16 cellular contexts compared by ENCODE assay signal in the genomic region with DNA sequence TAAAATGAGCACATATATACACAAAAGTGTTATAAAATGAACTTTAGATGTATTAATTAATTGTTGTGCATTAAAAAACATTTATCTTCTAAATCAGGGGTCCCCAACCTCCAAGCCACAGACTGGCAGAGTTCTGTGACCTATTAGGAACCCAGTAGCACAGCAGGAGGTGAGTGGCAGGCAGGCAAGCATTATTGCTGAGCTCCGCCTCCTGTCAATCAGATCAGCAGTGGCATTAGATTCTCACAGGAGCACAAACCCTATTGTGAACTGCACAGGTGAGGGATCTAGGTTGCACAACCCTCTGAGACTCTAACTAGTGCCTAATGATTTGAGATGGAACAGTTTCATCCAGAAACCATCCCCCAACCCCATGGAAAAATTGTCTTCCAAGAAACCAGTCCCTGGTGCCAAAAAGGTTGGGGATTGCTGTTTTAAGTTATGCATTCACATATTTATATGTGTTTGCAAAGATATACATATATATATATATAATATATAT.
DNase-seq lines count a peak whose midpoint lies in the region; ATAC-seq and TF ChIP-seq lines count a peak whose summit lies in the region.
"Had no signal": no experiment of that assay in that cellular context is flagged by ENCODE, and none has a peak within 500 bp of the region (broad histone marks: within the 10 kb centered on the region; RNA-seq: fewer than 3 reads in every experiment).

No MANE protein-coding gene starts in this region.

- H3K79me2 ChIP-seq in neural progenitor cell (ENCODE audit: low read depth), result no peaks in the 10 kb centered on the region

- H3K9me3 ChIP-seq in neural progenitor cell (ENCODE audit: low read depth), result no peaks in the 10 kb centered on the region
- H3K9me3 ChIP-seq: BLaER1 treated with 17β-estradiol and CSF1 and Interleukin-3, amounts not matched to agents 10 nM and 100 nM; HAP-1 had no signal

- no peak for ATAC-seq in HG03045 (IDR thresholded peaks at IDR 0.05; ENCODE audit: unreplicated experiment)
- ATAC-seq: CD8-positive, alpha-beta T cell had no signal

- no peak overlapping the region for H3K27ac Mint-ChIP-seq in neural progenitor cell
- no peak overlapping the region for H3K27ac Mint-ChIP-seq in chondrocyte (ENCODE audit: unreplicated experiment)
- H3K27ac Mint-ChIP-seq: B cell; CD8-positive, alpha-beta T cell; HFFc6 had no signal

- H3K4me1 Mint-ChIP-seq in neural progenitor cell, result no peaks in the 10 kb centered on the region
- no peaks in the 10 kb centered on the region for H3K4me1 Mint-ChIP-seq in chondrocyte (ENCODE audit: low read depth)
- H3K4me1 Mint-ChIP-seq: B cell had no signal

- no peaks in the 10 kb centered on the region for H3F3A ChIP-seq in neural progenitor cell (ENCODE audit: low read depth)

- H3K4me3 Mint-ChIP-seq in neural progenitor cell, result no peak overlapping the region
- H3K4me3 Mint-ChIP-seq in chondrocyte (ENCODE audit: unreplicated experiment), result no peak overlapping the region
- H3K4me3 Mint-ChIP-seq: B cell; CD8-positive, alpha-beta T cell; HFFc6 had no signal

- H4K20me1 ChIP-seq in neural progenitor cell (ENCODE audit: low read depth), result no peaks in the 10 kb centered on the region
- H4K20me1 ChIP-seq: BLaER1 treated with 17β-estradiol and CSF1 and Interleukin-3, amounts not matched to agents 10 nM and 100 nM had no signal

- no peak for TF ChIP-seq CTCF in neural progenitor cell (IDR thresholded peaks at IDR 0.05)
- TF ChIP-seq CTCF in chondrocyte (IDR thresholded peaks at IDR 0.05), result no peak

- peak; percentile 9 for DNase-seq in NCI-H748 (lab: John Stamatoyannopoulos, UW; ENCODE audit: unreplicated experiment)
- no peak for DNase-seq in NCI-H748 treated with DMSO at 0.1 percent for 48 hours (lab: John Stamatoyannopoulos, UW)
- DNase-seq in NCI-H69 (lab: John Stamatoyannopoulos, UW), result peak; percentile 31
- DNase-seq in neural progenitor cell (ENCODE audit: low spot score), result peak; percentile 45
- DNase-seq in chondrocyte (ENCODE audit: low spot score), result no peak
- DNase-seq: Calu3; CD8-positive, alpha-beta T cell; GDM1; GM23248; HFFc6; IMR-90; KBM-7 had no signal

- H3K4me1 ChIP-seq in neural progenitor cell, result no peaks in the 10 kb centered on the region
- H3K4me1 ChIP-seq: BLaER1 treated with 17β-estradiol and CSF1 and Interleukin-3, amounts not matched to agents 10 nM and 100 nM; HAP-1 had no signal

- H2AFZ ChIP-seq in neural progenitor cell (replicated peaks), result no peak overlapping the region
- H2AFZ ChIP-seq: GM23248 had no signal

- H3K27ac ChIP-seq in neural progenitor cell, result no peak overlapping the region
- H3K27ac ChIP-seq: BLaER1 treated with 17β-estradiol and CSF1 and Interleukin-3, amounts not matched to agents 10 nM and 100 nM; GM23248 had no signal

- no peak overlapping the region for H3K9ac ChIP-seq in neural progenitor cell
- H3K9ac ChIP-seq: BLaER1 treated with 17β-estradiol and CSF1 and Interleukin-3, amounts not matched to agents 10 nM and 100 nM; GM23248 had no signal

- no peak overlapping the region for H3K4me2 ChIP-seq in neural progenitor cell
- H3K4me2 ChIP-seq: BLaER1 treated with 17β-estradiol and CSF1 and Interleukin-3, amounts not matched to agents 10 nM and 100 nM had no signal

- no peak overlapping the region for H3K4me3 ChIP-seq in neural progenitor cell
- H3K4me3 ChIP-seq: BLaER1 treated with 17β-estradiol and CSF1 and Interleukin-3, amounts not matched to agents 10 nM and 100 nM; GM23248; HAP-1 had no signal

- no peaks in the 10 kb centered on the region for H3K36me3 ChIP-seq in neural progenitor cell
- H3K36me3 ChIP-seq: BLaER1 treated with 17β-estradiol and CSF1 and Interleukin-3, amounts not matched to agents 10 nM and 100 nM; HAP-1 had no signal

- H3K9me3 Mint-ChIP-seq in neural progenitor cell, result peaks cover 2% of the 10 kb centered on the region
- no peaks in the 10 kb centered on the region for H3K9me3 Mint-ChIP-seq in chondrocyte (ENCODE audit: low read depth)

- H3K27me3 ChIP-seq in neural progenitor cell, result no peaks in the 10 kb centered on the region
- H3K27me3 ChIP-seq: BLaER1 treated with 17β-estradiol and CSF1 and Interleukin-3, amounts not matched to agents 10 nM and 100 nM had no signal

- H3K36me3 Mint-ChIP-seq in neural progenitor cell, result no peaks in the 10 kb centered on the region
- no peaks in the 10 kb centered on the region for H3K36me3 Mint-ChIP-seq in chondrocyte (ENCODE audit: low read depth)
- H3K36me3 Mint-ChIP-seq: CD8-positive, alpha-beta T cell had no signal

- peaks cover under 1% of the 10 kb centered on the region for H3K27me3 Mint-ChIP-seq in neural progenitor cell (ENCODE audit: insufficient read depth, low read depth)
- peaks cover 2% of the 10 kb centered on the region for H3K27me3 Mint-ChIP-seq in chondrocyte (ENCODE audit: low read depth)
- H3K27me3 Mint-ChIP-seq: B cell had no signal

Comparison
In these comparisons a context has a peak if more than half of its experiments do, and no peak if none do; other contexts are left out.
1. DNase-seq: peak in NCI-H748 (single experiment), NCI-H69 (single experiment) and neural progenitor cell (single experiment); none in NCI-H748 treated with DMSO at 0.1 percent for 48 hours (single experiment) and chondrocyte (single experiment).